Comparison of ENCODE assay signal across 14 cellular contexts in genomic region chr4:101853028-101853427, GRCh38.
DNase-seq lines count a peak whose midpoint lies in the region; ATAC-seq and TF ChIP-seq lines count a peak whose summit lies in the region.
"Had no signal": no experiment of that assay in that cellular context is flagged by ENCODE, and none has a peak within 500 bp of the region (broad histone marks: within the 10 kb centered on the region; RNA-seq: fewer than 3 reads in every experiment).

No MANE protein-coding gene starts in this region.

- POLR2A ChIA-PET in CD4-positive, alpha-beta memory T cell (lab: Charles Lee; ENCODE audit: partially characterized antibody): no interaction called here

- no peaks in the 10 kb centered on the region for H3K27me3 ChIP-seq in CD4-positive, alpha-beta memory T cell (ENCODE audit: insufficient read depth, low read length)
- H3K27me3 ChIP-seq in body of pancreas: no peaks in the 10 kb centered on the region
- H3K27me3 ChIP-seq: brain microvascular endothelial cell, heart right ventricle had no signal

- DNase-seq in activated naive CD8-positive, alpha-beta T cell treated with anti-CD3 and anti-CD28 coated beads, Interleukin-2, amount 50 U/mL, for 24 hours: no peak
- no peak for DNase-seq in activated naive CD8-positive, alpha-beta T cell treated with anti-CD3 and anti-CD28 coated beads for 36 hours
- DNase-seq in NCI-H510A (lab: John Stamatoyannopoulos, UW) (no peak), body of pancreas (no peak)
- no peak for DNase-seq in CD4-positive, alpha-beta memory T cell
- DNase-seq: activated T-cell treated with anti-CD3 and anti-CD28 coated beads, Interleukin-2, amount 50 U/mL, for 24 hours; brain microvascular endothelial cell; heart right ventricle; NCI-H2227 treated with DMSO at 0.1 percent for 48 hours; posterior cingulate gyrus had no signal

- no peak overlapping the region for H3K4me3 Mint-ChIP-seq in activated naive CD8-positive, alpha-beta T cell treated with anti-CD3 and anti-CD28 coated beads, Interleukin-2, amount 50 U/mL, for 24 hours
- H3K4me3 Mint-ChIP-seq in activated naive CD8-positive, alpha-beta T cell treated with anti-CD3 and anti-CD28 coated beads for 36 hours: no peak overlapping the region
- H3K4me3 Mint-ChIP-seq in stimulated activated memory B cell treated with anti-CD40 and anti-IgM and Interleukin-4, amounts not matched to agents 10 μg/mL and 1 μg/mL and 100 μg/mL, for 72 hours: peak overlapping the region; percentile 53
- H3K4me3 Mint-ChIP-seq in CD4-positive, alpha-beta memory T cell: no peak overlapping the region
- H3K4me3 Mint-ChIP-seq: activated T-cell treated with anti-CD3 and anti-CD28 coated beads, Interleukin-2, amount 50 U/mL, for 24 hours had no signal

- H3K4me1 ChIP-seq in CD4-positive, alpha-beta memory T cell (ENCODE audit: insufficient read depth, low read length): no peaks in the 10 kb centered on the region
- H3K4me1 ChIP-seq in body of pancreas: no peaks in the 10 kb centered on the region
- H3K4me1 ChIP-seq: heart right ventricle had no signal

- H3K4me3 ChIP-seq in CD4-positive, alpha-beta memory T cell (ENCODE audit: low read length in 2 of 2): no peak overlapping the region
- H3K4me3 ChIP-seq in body of pancreas: no peak overlapping the region
- H3K4me3 ChIP-seq: heart right ventricle had no signal

- no peaks in the 10 kb centered on the region for H3K9me3 Mint-ChIP-seq in activated naive CD8-positive, alpha-beta T cell treated with anti-CD3 and anti-CD28 coated beads, Interleukin-2, amount 50 U/mL, for 24 hours
- no peaks in the 10 kb centered on the region for H3K9me3 Mint-ChIP-seq in activated naive CD8-positive, alpha-beta T cell treated with anti-CD3 and anti-CD28 coated beads for 36 hours
- no peaks in the 10 kb centered on the region for H3K9me3 Mint-ChIP-seq in stimulated activated memory B cell treated with anti-CD40 and anti-IgM and Interleukin-4, amounts not matched to agents 10 μg/mL and 1 μg/mL and 100 μg/mL, for 72 hours
- H3K9me3 Mint-ChIP-seq in CD4-positive, alpha-beta memory T cell: peaks cover 0 to 2% (median 0%) of the 10 kb centered on the region in 8 donors
- H3K9me3 Mint-ChIP-seq: activated T-cell treated with anti-CD3 and anti-CD28 coated beads, Interleukin-2, amount 50 U/mL, for 24 hours had no signal

- no peak overlapping the region for H3K27ac ChIP-seq in CD4-positive, alpha-beta memory T cell (ENCODE audit: low read depth, low read length)
- no peak overlapping the region for H3K27ac ChIP-seq in body of pancreas
- H3K27ac ChIP-seq: 22Rv1, brain microvascular endothelial cell, heart right ventricle had no signal

- WGBS in body of pancreas, 2 donors: 53 to 68% methylated on average over 1 of the region's 1 CpG

- no peaks in the 10 kb centered on the region for H3K36me3 ChIP-seq in CD4-positive, alpha-beta memory T cell (ENCODE audit: insufficient read depth, low read length)
- H3K36me3 ChIP-seq in body of pancreas (replicated peaks in 1 of 2; ENCODE audit: insufficient read depth in 1 of 2, low read depth in 2 of 2): no peaks in the 10 kb centered on the region
- H3K36me3 ChIP-seq: brain microvascular endothelial cell, heart right ventricle had no signal

- peak overlapping the region; percentile 37 for H3K27ac Mint-ChIP-seq in activated naive CD8-positive, alpha-beta T cell treated with anti-CD3 and anti-CD28 coated beads, Interleukin-2, amount 50 U/mL, for 24 hours
- H3K27ac Mint-ChIP-seq in activated naive CD8-positive, alpha-beta T cell treated with anti-CD3 and anti-CD28 coated beads for 36 hours: no peak overlapping the region
- peak overlapping the region; percentile 89 for H3K27ac Mint-ChIP-seq in stimulated activated memory B cell treated with anti-CD40 and anti-IgM and Interleukin-4, amounts not matched to agents 10 μg/mL and 1 μg/mL and 100 μg/mL, for 72 hours
- no peak overlapping the region for H3K27ac Mint-ChIP-seq in CD4-positive, alpha-beta memory T cell
- H3K27ac Mint-ChIP-seq: activated T-cell treated with anti-CD3 and anti-CD28 coated beads, Interleukin-2, amount 50 U/mL, for 24 hours had no signal

- intact Hi-C loops in CD4-positive, alpha-beta memory T cell (cut with micrococcal nuclease): no loop called here
- intact Hi-C loops in body of pancreas (cut with DNase I): no loop called here

- peaks cover 4% of the 10 kb centered on the region for H3K4me1 Mint-ChIP-seq in activated naive CD8-positive, alpha-beta T cell treated with anti-CD3 and anti-CD28 coated beads, Interleukin-2, amount 50 U/mL, for 24 hours
- no peaks in the 10 kb centered on the region for H3K4me1 Mint-ChIP-seq in activated naive CD8-positive, alpha-beta T cell treated with anti-CD3 and anti-CD28 coated beads for 36 hours
- H3K4me1 Mint-ChIP-seq in stimulated activated memory B cell treated with anti-CD40 and anti-IgM and Interleukin-4, amounts not matched to agents 10 μg/mL and 1 μg/mL and 100 μg/mL, for 72 hours: peaks cover 80% of the 10 kb centered on the region
- H3K4me1 Mint-ChIP-seq in CD4-positive, alpha-beta memory T cell: no peaks in the 10 kb centered on the region

- H3K36me3 Mint-ChIP-seq in activated naive CD8-positive, alpha-beta T cell treated with anti-CD3 and anti-CD28 coated beads, Interleukin-2, amount 50 U/mL, for 24 hours (ENCODE audit: low read depth): no peaks in the 10 kb centered on the region
- no peaks in the 10 kb centered on the region for H3K36me3 Mint-ChIP-seq in activated naive CD8-positive, alpha-beta T cell treated with anti-CD3 and anti-CD28 coated beads for 36 hours
- H3K36me3 Mint-ChIP-seq in stimulated activated memory B cell treated with anti-CD40 and anti-IgM and Interleukin-4, amounts not matched to agents 10 μg/mL and 1 μg/mL and 100 μg/mL, for 72 hours: peaks cover 42% of the 10 kb centered on the region
- no peaks in the 10 kb centered on the region for H3K36me3 Mint-ChIP-seq in CD4-positive, alpha-beta memory T cell

- CTCF ChIA-PET in CD4-positive, alpha-beta memory T cell (lab: Charles Lee; ENCODE audit: partially characterized antibody): no interaction called here

- H3K9me3 ChIP-seq in CD4-positive, alpha-beta memory T cell (ENCODE audit: control insufficient read depth in 1 of 2, low read length in 2 of 2): no peaks in the 10 kb centered on the region
- H3K9me3 ChIP-seq in body of pancreas: no peaks in the 10 kb centered on the region
- H3K9me3 ChIP-seq: heart right ventricle had no signal

- no peak for TF ChIP-seq CTCF in body of pancreas (IDR thresholded peaks at IDR 0.05)

- no peak for ATAC-seq in activated naive CD8-positive, alpha-beta T cell treated with anti-CD3 and anti-CD28 coated beads, Interleukin-2, amount 50 U/mL, for 24 hours
- ATAC-seq in HG02678 (IDR thresholded peaks at IDR 0.05; ENCODE audit: unreplicated experiment) (peak; percentile 59), HG03442 (IDR thresholded peaks at IDR 0.05; ENCODE audit: unreplicated experiment) (peak; percentile 52), body of pancreas (no peak)
- ATAC-seq in stimulated activated memory B cell treated with anti-CD40 and anti-IgM and Interleukin-4, amounts not matched to agents 10 μg/mL and 1 μg/mL and 100 μg/mL, for 72 hours: peak; percentile 78
- ATAC-seq: heart right ventricle had no signal

- no peaks in the 10 kb centered on the region for H3K27me3 Mint-ChIP-seq in activated naive CD8-positive, alpha-beta T cell treated with anti-CD3 and anti-CD28 coated beads, Interleukin-2, amount 50 U/mL, for 24 hours
- peaks cover 4% of the 10 kb centered on the region for H3K27me3 Mint-ChIP-seq in activated naive CD8-positive, alpha-beta T cell treated with anti-CD3 and anti-CD28 coated beads for 36 hours
- no peaks in the 10 kb centered on the region for H3K27me3 Mint-ChIP-seq in stimulated activated memory B cell treated with anti-CD40 and anti-IgM and Interleukin-4, amounts not matched to agents 10 μg/mL and 1 μg/mL and 100 μg/mL, for 72 hours
- peaks cover 3 to 6% of the 10 kb centered on the region in 2 donors for H3K27me3 Mint-ChIP-seq in CD4-positive, alpha-beta memory T cell
- H3K27me3 Mint-ChIP-seq: activated T-cell treated with anti-CD3 and anti-CD28 coated beads, Interleukin-2, amount 50 U/mL, for 24 hours had no signal

- TF ChIP-seq POLR2A in body of pancreas (IDR thresholded peaks at IDR 0.05): no peak

Comparison
In these comparisons a context has a peak if more than half of its experiments do, and no peak if none do; other contexts are left out.
1. H3K27ac Mint-ChIP-seq: peak in activated naive CD8-positive, alpha-beta T cell treated with anti-CD3 and anti-CD28 coated beads, Interleukin-2, amount 50 U/mL, for 24 hours (single experiment) and stimulated activated memory B cell treated with anti-CD40 and anti-IgM and Interleukin-4, amounts not matched to agents 10 μg/mL and 1 μg/mL and 100 μg/mL, for 72 hours (single experiment); none in activated naive CD8-positive, alpha-beta T cell treated with anti-CD3 and anti-CD28 coated beads for 36 hours (single experiment) and CD4-positive, alpha-beta memory T cell (0 of 7).
2. ATAC-seq: peak in HG02678 (single experiment), HG03442 (single experiment) and stimulated activated memory B cell treated with anti-CD40 and anti-IgM and Interleukin-4, amounts not matched to agents 10 μg/mL and 1 μg/mL and 100 μg/mL, for 72 hours (single experiment); none in activated naive CD8-positive, alpha-beta T cell treated with anti-CD3 and anti-CD28 coated beads, Interleukin-2, amount 50 U/mL, for 24 hours (single experiment) and body of pancreas (single experiment).